In genomic region chr19:1854542-1855039, GRCh38 we compare ENCODE assay signal across 8 cellular contexts. TPM values are rescaled to one million over a fixed set of nuclear protein-coding genes. Genes with fewer than 3 reads are reported as not detected.
DNase-seq lines count a peak whose midpoint lies in the region; ATAC-seq, FAIRE-seq and TF ChIP-seq lines count a peak whose summit lies in the region.

No MANE protein-coding gene starts in this region.

- POLR2A ChIA-PET in CD4-positive, alpha-beta memory T cell (lab: Charles Lee; ENCODE audit: partially characterized antibody) = interaction anchor here (1.3 to 5.1 kb wide), 4 partner anchors 10 to 29 kb away, joined by 5 to 41 read pairs (median 12); partner anchors contain the start of gene ABHD17A
- POLR2A ChIA-PET in H1 (lab: Charles Lee; ENCODE audit: partially characterized antibody) = interaction anchor here (0.6 to 2.2 kb wide), 4 partner anchors 10 to 42 kb away, joined by 3 to 9 read pairs (median 6); no protein-coding TSS in a partner anchor

- TF ChIP-seq EP300 in H1 (IDR thresholded peaks at IDR 0.05; ENCODE audit: borderline replicate concordance in 1 of 2, low read depth in 2 of 2, low read length in 2 of 2) = no peak

- FAIRE-seq in H1 (lab: Jason Lieb, UNC) = no peak

- H3K9me3 ChIP-seq in CD4-positive, alpha-beta memory T cell (ENCODE audit: control insufficient read depth in 1 of 2, low read length in 2 of 2) = no peaks in the 10 kb centered on the region
- H3K9me3 ChIP-seq in OCI-LY3 (ENCODE audit: insufficient read depth, low read length) (no peaks in the 10 kb centered on the region), H1 (ENCODE audit: insufficient read depth in 2 of 2, low read depth in 1 of 2, low read length in 1 of 2) (no peaks in the 10 kb centered on the region)

- H3K9ac ChIP-seq in OCI-LY3 (ENCODE audit: low read length) (no peak overlapping the region), H1 (replicated peaks in 1 of 4; ENCODE audit: extremely low read depth in 1 of 4, low read depth in 3 of 4, low read length in 3 of 4) (no peak overlapping the region; a peak in 2 of 7 replicates)

- H4K5ac ChIP-seq in H1 (ENCODE audit: insufficient read length, low read depth, low read length) = peak overlapping the region; percentile 19

- CTCF ChIA-PET in CD4-positive, alpha-beta memory T cell (lab: Charles Lee; ENCODE audit: partially characterized antibody) = interaction anchor here (1.8 kb wide), 1 partner anchor 12 kb away, joined by 4 read pairs; no protein-coding TSS in a partner anchor
- CTCF ChIA-PET in H1 (lab: Charles Lee; ENCODE audit: partially characterized antibody) = interaction anchor here (0.7 to 2.5 kb wide), 5 partner anchors 11 to 448 kb away, joined by 3 to 13 read pairs (median 4); no protein-coding TSS in a partner anchor

- peaks cover 19% of the 10 kb centered on the region for H3K79me1 ChIP-seq in H1 (ENCODE audit: low read depth, low read length)

- H3K27ac Mint-ChIP-seq in CD4-positive, alpha-beta memory T cell = peak overlapping the region; percentile 64 to 93 (median 89)
- H3K27ac Mint-ChIP-seq in neural crest cell (ENCODE audit: unreplicated experiment) = no peak overlapping the region

- peak overlapping the region; percentile 73 for H3K27ac ChIP-seq in CD4-positive, alpha-beta memory T cell (ENCODE audit: low read depth, low read length)
- H3K27ac ChIP-seq in OCI-LY3 (ENCODE audit: low read length) = peak overlapping the region; percentile 43
- peak overlapping the region; percentile 25; the same call in 1 of the 2 replicates for H3K27ac ChIP-seq in H1 (ENCODE audit: low read depth, low read length)

- peaks cover 79% of the 10 kb centered on the region for H3K4me1 ChIP-seq in CD4-positive, alpha-beta memory T cell (ENCODE audit: insufficient read depth, low read length)
- H3K4me1 ChIP-seq in OCI-LY3 (ENCODE audit: low read length) = peaks cover 60% of the 10 kb centered on the region
- H3K4me1 ChIP-seq in H1 (replicated peaks in 1 of 4; ENCODE audit: control insufficient read depth in 3 of 4, insufficient read depth in 4 of 4, low read length in 3 of 4) = peaks cover 0 to 56% (median 47%) of the 10 kb centered on the region in 4 experiments; a peak in 6 of 7 replicates

- H4K91ac ChIP-seq in H1 (replicated peaks; ENCODE audit: insufficient read length, low read length) = peak overlapping the region; percentile 88

- H2BK15ac ChIP-seq in H1 (ENCODE audit: low read length) = peak overlapping the region; percentile 46; the same call in 1 of the 2 replicates

- peak overlapping the region; percentile 69 for H3K4ac ChIP-seq in H1 (replicated peaks; ENCODE audit: insufficient read length, low read depth, low read length)

- TF ChIP-seq POLR2A in H1 (IDR thresholded peaks at IDR 0.05; ENCODE audit: control extremely low read depth in 1 of 2, low read depth in 2 of 2, low read length in 2 of 2) = no peak

- no peak overlapping the region for H3K23ac ChIP-seq in H1 (ENCODE audit: insufficient read length)

- no peak overlapping the region for H2BK120ac ChIP-seq in H1 (replicated peaks; ENCODE audit: low read depth, low read length)

- peak overlapping the region; percentile 93 for H2BK5ac ChIP-seq in H1 (ENCODE audit: low read depth, low read length)

- ATAC-seq in HG02623 (IDR thresholded peaks at IDR 0.05; ENCODE audit: unreplicated experiment) = no peak

- no peaks in the 10 kb centered on the region for H3K27me3 ChIP-seq in CD4-positive, alpha-beta memory T cell (ENCODE audit: insufficient read depth, low read length)
- H3K27me3 ChIP-seq in OCI-LY3 (ENCODE audit: low read depth, low read length) = no peaks in the 10 kb centered on the region
- H3K27me3 ChIP-seq in H1 (replicated peaks in 1 of 4; ENCODE audit: control insufficient read depth in 3 of 4, extremely low read depth in 1 of 4, insufficient read depth in 3 of 4, low read length in 3 of 4) = no peaks in the 10 kb centered on the region

- peaks cover 82% of the 10 kb centered on the region for H3K79me2 ChIP-seq in OCI-LY3 (ENCODE audit: low read length)
- peaks cover 0 to 44% of the 10 kb centered on the region in 2 experiments; a peak in 3 of 4 replicates for H3K79me2 ChIP-seq in H1 (ENCODE audit: control insufficient read depth in 1 of 2, insufficient read depth in 2 of 2, low read length in 2 of 2)

- peaks cover 0 to 4% (median 0%) of the 10 kb centered on the region in 8 donors for H3K9me3 Mint-ChIP-seq in CD4-positive, alpha-beta memory T cell
- no peaks in the 10 kb centered on the region for H3K9me3 Mint-ChIP-seq in neural crest cell

- H3K27me3 Mint-ChIP-seq in CD4-positive, alpha-beta memory T cell = no peaks in the 10 kb centered on the region
- peaks cover 4% of the 10 kb centered on the region for H3K27me3 Mint-ChIP-seq in neural crest cell (ENCODE audit: low read depth)

- no peaks in the 10 kb centered on the region for H3K36me3 ChIP-seq in CD4-positive, alpha-beta memory T cell (ENCODE audit: insufficient read depth, low read length)
- H3K36me3 ChIP-seq in OCI-LY3 (replicated peaks; ENCODE audit: low read depth, low read length) (no peaks in the 10 kb centered on the region), H1 (ENCODE audit: control insufficient read depth in 2 of 4, insufficient read depth in 4 of 4, low read length in 3 of 4) (no peaks in the 10 kb centered on the region)

- no peak overlapping the region for H3K4me3 ChIP-seq in CD4-positive, alpha-beta memory T cell (ENCODE audit: low read length in 2 of 2)
- H3K4me3 ChIP-seq in OCI-LY3 (ENCODE audit: low read length) (peak overlapping the region; percentile 90; the same call in 1 of the 2 replicates), H1 (ENCODE audit: extremely low read depth in 1 of 4, insufficient read depth in 2 of 4, low read depth in 3 of 4, low read length in 4 of 4) (peak overlapping the region in 2 of 4 experiments; percentile 7 to 49; a peak in 2 of 8 replicates)

- no peak overlapping the region for H3K14ac ChIP-seq in H1 (ENCODE audit: insufficient read length)

- H3K18ac ChIP-seq in H1 (ENCODE audit: extremely low read depth, low read length) = peak overlapping the region; percentile 88; the same call in 1 of the 2 replicates

- DNase-seq in CD4-positive, alpha-beta memory T cell = no peak
- DNase-seq in H1 (ENCODE audit: low read depth in 1 of 2, low spot score in 2 of 2) (no peak), neural crest cell (ENCODE audit: low read depth, low spot score) (no peak), NCI-H128 (lab: John Stamatoyannopoulos, UW; ENCODE audit: unreplicated experiment) (no peak), GM19238 (ENCODE audit: insufficient read length, low spot score) (no peak)
- no peak for DNase-seq in NK-92 treated with Interleukin-12 subunit alpha and Interleukin-12 subunit beta, amount 100 ng/mL, for 24 hours (lab: John Stamatoyannopoulos, UW)

- peaks cover 30 to 71% (median 47%) of the 10 kb centered on the region in 4 donors for H3K4me1 Mint-ChIP-seq in CD4-positive, alpha-beta memory T cell
- peaks cover 9% of the 10 kb centered on the region for H3K4me1 Mint-ChIP-seq in neural crest cell

- TF ChIP-seq CTCF in OCI-LY3 (IDR thresholded peaks at IDR 0.05; ENCODE audit: low read depth, low read length) = no peak
- TF ChIP-seq CTCF in H1 (IDR thresholded peaks at IDR 0.05; ENCODE audit: control extremely low read depth in 1 of 3, insufficient read depth in 1 of 3, low read depth in 1 of 3, low read length in 3 of 3) = no peak
- no peak for TF ChIP-seq CTCF in neural crest cell (conservative IDR thresholded peaks at IDR 0.05)

- 0 out of 2 replicates have a peak overlapping the region, but pooled peaks have one; percentile 75 for H2AK5ac ChIP-seq in H1 (ENCODE audit: low read depth, low read length)

- peak overlapping the region; percentile 99 for H3K4me2 ChIP-seq in OCI-LY3 (ENCODE audit: low read length)
- peak overlapping the region; percentile 67 to 80 for H3K4me2 ChIP-seq in H1 (ENCODE audit: insufficient read depth in 1 of 2, low read depth in 2 of 2, low read length in 2 of 2)

- TF ChIP-seq RAD21 in H1 (IDR thresholded peaks at IDR 0.05 in 1 of 2, conservative IDR thresholded peaks at IDR 0.05 in 1 of 2; ENCODE audit: low read depth in 2 of 2, low read length in 2 of 2) = no peak

- peaks cover 6% of the 10 kb centered on the region; the same call in 1 of the 2 replicates for H3K23me2 ChIP-seq in H1 (ENCODE audit: low read depth, low read length)

- H3K36me3 Mint-ChIP-seq in CD4-positive, alpha-beta memory T cell = peaks cover 0 to 4% of the 10 kb centered on the region in 2 donors
- H3K36me3 Mint-ChIP-seq in neural crest cell (ENCODE audit: low read depth) = no peaks in the 10 kb centered on the region

- WGBS in H1 (ENCODE audit: extremely low coverage in 1 of 2, insufficient coverage in 1 of 2, insufficient read length in 1 of 2, insufficient replicate concordance in 2 of 2, low coverage in 1 of 2, low lambda C conversion rate in 2 of 2, missing lambda C conversion rate in 1 of 2), 2 experiments = 77% methylated on average over 15 of the region's 37 CpGs; no CpG with 5 or more reads in 1 of the 2 experiments

- H2AFZ ChIP-seq in OCI-LY3 (ENCODE audit: low read depth, low read length) = no peak overlapping the region
- no peak overlapping the region for H2AFZ ChIP-seq in H1 (ENCODE audit: low read length)

- peak overlapping the region in 7 of 8 donors; percentile 49 to 89 (median 75) for H3K4me3 Mint-ChIP-seq in CD4-positive, alpha-beta memory T cell
- peak overlapping the region; percentile 49 for H3K4me3 Mint-ChIP-seq in neural crest cell

- H2BK20ac ChIP-seq in H1 (ENCODE audit: low read length) = no peak overlapping the region

- intact Hi-C loops in CD4-positive, alpha-beta memory T cell (cut with micrococcal nuclease) = loop anchor here (1.0 kb wide), 1 partner anchor 10 kb away; no protein-coding TSS in a partner anchor

- H4K20me1 ChIP-seq in OCI-LY3 (ENCODE audit: insufficient read depth, low read length) = peaks cover 36% of the 10 kb centered on the region
- peaks cover 23 to 28% of the 10 kb centered on the region in 2 experiments for H4K20me1 ChIP-seq in H1 (replicated peaks in 1 of 2; ENCODE audit: control insufficient read depth in 1 of 2, insufficient read depth in 2 of 2, low read length in 2 of 2)

- H4K8ac ChIP-seq in H1 (ENCODE audit: extremely low read depth, insufficient read depth, low read length) = peak overlapping the region; percentile 75

- no peak overlapping the region for H3K56ac ChIP-seq in H1 (replicated peaks; ENCODE audit: insufficient read length, low read depth, low read length)

- H2BK12ac ChIP-seq in H1 (ENCODE audit: low read depth, low read length) = no peak overlapping the region

RNA-seq across cellular contexts. Expression of gene REXO1, which starts 6.3 kb away (rescaled TPM):
- total RNA-seq in CD4-positive, alpha-beta memory T cell = 10 to 100 TPM; 57.1 to 57.3 TPM
- 10 to 100 TPM in 1 of 2 donors, 1 to 10 TPM in 1; 1.5 to 11.9 TPM for polyA plus RNA-seq in CD4-positive, alpha-beta memory T cell
- total RNA-seq in H1 (2021; fragmentation: NEBNext Ultra II Directional; extraction: Animal tissue kit (Norgen Biotek cat#: 25700)) = 42.4 and 44.3 TPM in 2 replicates
- 44.3 and 69.6 TPM in 2 replicates for polyA plus RNA-seq in H1 (2011; rRNA removed)
- polyA plus RNA-seq in H1 (2011; cell fraction: cytosol; rRNA removed) = 21.3 TPM
- polyA plus RNA-seq in H1 (2011; cell fraction: nucleus; rRNA removed) = 69.2 TPM
- polyA plus RNA-seq in H1 (2012, experiment 1 of 2) = 35.1 to 44.9 TPM (median 43.7 TPM) in 4 replicates
- 33.4 TPM for polyA plus RNA-seq in H1 (2012, experiment 2 of 2)
- polyA plus RNA-seq in H1 (2013, experiment 1 of 2) = 22.8 TPM
- 21.3 TPM for polyA plus RNA-seq in H1 (2013, experiment 2 of 2)
- 18.8 and 19.5 TPM in 2 replicates for polyA minus RNA-seq in H1 (2011; rRNA and poly(A)+ RNA removed)
- 24.8 TPM for polyA minus RNA-seq in H1 (2011; cell fraction: cytosol; rRNA and poly(A)+ RNA removed)
- 20.1 TPM for polyA minus RNA-seq in H1 (2011; cell fraction: nucleus; rRNA and poly(A)+ RNA removed)
- 40.8 and 45.3 TPM in 2 replicates for total RNA-seq in neural crest cell

RNA-seq across cellular contexts. Expression of gene KLF16, which starts 8.8 kb away (rescaled TPM):
- total RNA-seq in CD4-positive, alpha-beta memory T cell = 10 to 100 TPM; 17.9 to 19.3 TPM
- polyA plus RNA-seq in CD4-positive, alpha-beta memory T cell = 1 to 10 TPM in 1 of 2 donors, under 1 TPM in 1; 0.39 to 1.3 TPM
- total RNA-seq in H1 (2021; fragmentation: NEBNext Ultra II Directional; extraction: Animal tissue kit (Norgen Biotek cat#: 25700)) = 45.9 and 53.2 TPM in 2 replicates
- 14.3 and 44.7 TPM in 2 replicates for polyA plus RNA-seq in H1 (2011; rRNA removed)
- polyA plus RNA-seq in H1 (2011; cell fraction: cytosol; rRNA removed) = 15.0 TPM
- polyA plus RNA-seq in H1 (2011; cell fraction: nucleus; rRNA removed) = 29.0 TPM
- 15.6 to 26.7 TPM (median 23.8 TPM) in 4 replicates for polyA plus RNA-seq in H1 (2012, experiment 1 of 2)
- 21.5 TPM for polyA plus RNA-seq in H1 (2012, experiment 2 of 2)
- 27.2 TPM for polyA plus RNA-seq in H1 (2013, experiment 1 of 2)
- polyA plus RNA-seq in H1 (2013, experiment 2 of 2) = 28.5 TPM
- polyA minus RNA-seq in H1 (2011; rRNA and poly(A)+ RNA removed) = 1.1 and 2.2 TPM in 2 replicates
- polyA minus RNA-seq in H1 (2011; cell fraction: cytosol; rRNA and poly(A)+ RNA removed) = 32.1 TPM
- polyA minus RNA-seq in H1 (2011; cell fraction: nucleus; rRNA and poly(A)+ RNA removed) = 10.4 TPM
- 18.9 and 20.7 TPM in 2 replicates for total RNA-seq in neural crest cell

RNA-seq across cellular contexts. Expression of gene ABHD17A, which starts 30.7 kb away (rescaled TPM):
- 100 to 1,000 TPM; 106 to 109 TPM for total RNA-seq in CD4-positive, alpha-beta memory T cell
- polyA plus RNA-seq in CD4-positive, alpha-beta memory T cell = 100 to 1,000 TPM; 138 to 204 TPM
- 41.2 and 45.3 TPM in 2 replicates for total RNA-seq in H1 (2021; fragmentation: NEBNext Ultra II Directional; extraction: Animal tissue kit (Norgen Biotek cat#: 25700))
- polyA plus RNA-seq in H1 (2011; rRNA removed) = 87.4 and 98.0 TPM in 2 replicates
- polyA plus RNA-seq in H1 (2011; cell fraction: cytosol; rRNA removed) = 60.4 TPM
- polyA plus RNA-seq in H1 (2011; cell fraction: nucleus; rRNA removed) = 86.1 TPM
- polyA plus RNA-seq in H1 (2012, experiment 1 of 2) = 15.8 to 35.0 TPM (median 33.1 TPM) in 4 replicates
- 33.7 TPM for polyA plus RNA-seq in H1 (2012, experiment 2 of 2)
- 35.1 TPM for polyA plus RNA-seq in H1 (2013, experiment 1 of 2)
- 34.7 TPM for polyA plus RNA-seq in H1 (2013, experiment 2 of 2)
- polyA minus RNA-seq in H1 (2011; rRNA and poly(A)+ RNA removed) = 8.1 and 11.4 TPM in 2 replicates
- 24.5 TPM for polyA minus RNA-seq in H1 (2011; cell fraction: cytosol; rRNA and poly(A)+ RNA removed)
- 18.1 TPM for polyA minus RNA-seq in H1 (2011; cell fraction: nucleus; rRNA and poly(A)+ RNA removed)
- 73.9 and 74.1 TPM in 2 replicates for total RNA-seq in neural crest cell

RNA-seq across cellular contexts. Expression of gene ATP8B3, which starts 42.5 kb away (rescaled TPM):
- 1 to 10 TPM; 4.9 to 5.5 TPM for total RNA-seq in CD4-positive, alpha-beta memory T cell
- polyA plus RNA-seq in CD4-positive, alpha-beta memory T cell = 1 to 10 TPM in 1 of 2 donors, under 1 TPM in 1; 0.73 to 2.3 TPM
- total RNA-seq in H1 (2021; fragmentation: NEBNext Ultra II Directional; extraction: Animal tissue kit (Norgen Biotek cat#: 25700)) = 2.9 and 4.1 TPM in 2 replicates
- 9.3 and 10.0 TPM in 2 replicates for polyA plus RNA-seq in H1 (2011; rRNA removed)
- polyA plus RNA-seq in H1 (2011; cell fraction: cytosol; rRNA removed) = 9.1 TPM
- polyA plus RNA-seq in H1 (2011; cell fraction: nucleus; rRNA removed) = 19.8 TPM
- 4.2 to 8.7 TPM (median 7.7 TPM) in 4 replicates for polyA plus RNA-seq in H1 (2012, experiment 1 of 2)
- polyA plus RNA-seq in H1 (2012, experiment 2 of 2) = 4.7 TPM
- 5.4 TPM for polyA plus RNA-seq in H1 (2013, experiment 1 of 2)
- polyA plus RNA-seq in H1 (2013, experiment 2 of 2) = 4.9 TPM
- 4.7 and 7.9 TPM in 2 replicates for polyA minus RNA-seq in H1 (2011; rRNA and poly(A)+ RNA removed)
- polyA minus RNA-seq in H1 (2011; cell fraction: cytosol; rRNA and poly(A)+ RNA removed) = 5.4 TPM
- polyA minus RNA-seq in H1 (2011; cell fraction: nucleus; rRNA and poly(A)+ RNA removed) = 5.2 TPM
- total RNA-seq in neural crest cell = 1.1 and 1.5 TPM in 2 replicates

RNA-seq across cellular contexts. Expression of gene ADAT3, which starts 50.6 kb away (rescaled TPM):
- total RNA-seq in CD4-positive, alpha-beta memory T cell = 1 to 10 TPM; 3.7 to 4.9 TPM
- polyA plus RNA-seq in CD4-positive, alpha-beta memory T cell = 1 to 10 TPM; 1.4 to 3.9 TPM
- total RNA-seq in H1 (2021; fragmentation: NEBNext Ultra II Directional; extraction: Animal tissue kit (Norgen Biotek cat#: 25700)) = 10.2 and 10.8 TPM in 2 replicates
- 5.4 and 9.8 TPM in 2 replicates for polyA plus RNA-seq in H1 (2011; rRNA removed)
- 3.8 TPM for polyA plus RNA-seq in H1 (2011; cell fraction: cytosol; rRNA removed)
- polyA plus RNA-seq in H1 (2011; cell fraction: nucleus; rRNA removed) = 8.3 TPM
- 2.4 to 6.3 TPM (median 5.5 TPM) in 4 replicates for polyA plus RNA-seq in H1 (2012, experiment 1 of 2)
- 4.1 TPM for polyA plus RNA-seq in H1 (2012, experiment 2 of 2)
- 7.0 TPM for polyA plus RNA-seq in H1 (2013, experiment 1 of 2)
- polyA plus RNA-seq in H1 (2013, experiment 2 of 2) = 6.6 TPM
- polyA minus RNA-seq in H1 (2011; rRNA and poly(A)+ RNA removed) = 1.0 TPM in 1 of 2 replicates, not detected in the other
- polyA minus RNA-seq in H1 (2011; cell fraction: cytosol; rRNA and poly(A)+ RNA removed) = 7.4 TPM
- polyA minus RNA-seq in H1 (2011; cell fraction: nucleus; rRNA and poly(A)+ RNA removed) = 7.8 TPM
- total RNA-seq in neural crest cell = 13.7 and 14.1 TPM in 2 replicates
